In genomic region chr3:46950177-46950576, GRCh38 we compare ENCODE assay signal across 2 cellular contexts.
TF ChIP-seq lines count a peak whose summit lies in the region.

No MANE protein-coding gene starts in this region.

TF ChIP-seq in HCT116, 20 proteins besides CTCF, POLR2A, EP300 and RAD21:
- no peak for TF ChIP-seq POLR2AphosphoS5 (IDR thresholded peaks at IDR 0.05; ENCODE audit: low read depth, low read length)
- no peak for TF ChIP-seq EZH2phosphoT487 (IDR thresholded peaks at IDR 0.05; ENCODE audit: borderline replicate concordance)
- no peak for TF ChIP-seq ZBTB33 (IDR thresholded peaks at IDR 0.05; ENCODE audit: extremely low read depth, insufficient replicate concordance, low read length)
- TF ChIP-seq SP1 (IDR thresholded peaks at IDR 0.05; ENCODE audit: low read depth): no peak

TF ChIP-seq in GM12878, 131 proteins besides CTCF, POLR2A, EP300 and RAD21:
- TF ChIP-seq SKIL (IDR thresholded peaks at IDR 0.05; ENCODE audit: low read depth, poor library complexity, severe bottlenecking) (no peak), NR2C1 (IDR thresholded peaks at IDR 0.05) (no peak), ZNF274 (IDR thresholded peaks at IDR 0.05; ENCODE audit: insufficient read depth, insufficient read length) (no peak), KLF5 (IDR thresholded peaks at IDR 0.05; ENCODE audit: partially characterized antibody) (no peak), STAT1 (conservative IDR thresholded peaks at IDR 0.05) (no peak), CEBPZ (IDR thresholded peaks at IDR 0.05; ENCODE audit: low read depth, low read length) (no peak), RFX5 (IDR thresholded peaks at IDR 0.05; ENCODE audit: low read depth, low read length) (no peak), IKZF1 (conservative IDR thresholded peaks at IDR 0.05) (no peak), SMAD5 (IDR thresholded peaks at IDR 0.05; ENCODE audit: low read depth) (no peak), SMARCA5 (IDR thresholded peaks at IDR 0.05) (no peak), RUNX3 (IDR thresholded peaks at IDR 0.05; ENCODE audit: low read length) (no peak), EZH2 (IDR thresholded peaks at IDR 0.05; ENCODE audit: borderline replicate concordance, control insufficient read depth, low read depth, low read length) (no peak), ETV6 (conservative IDR thresholded peaks at IDR 0.05 in 1 of 2, IDR thresholded peaks at IDR 0.05 in 1 of 2; ENCODE audit: borderline replicate concordance in 1 of 2, low read depth in 1 of 2) (no peak), FOXM1 (IDR thresholded peaks at IDR 0.05; ENCODE audit: low read depth, low read length) (no peak), CREB1 (IDR thresholded peaks at IDR 0.05; ENCODE audit: low read depth) (no peak), NR2C2 (IDR thresholded peaks at IDR 0.05; ENCODE audit: borderline replicate concordance, control insufficient read depth, insufficient read length, low read depth) (no peak), WRNIP1 (IDR thresholded peaks at IDR 0.05; ENCODE audit: borderline replicate concordance, low read depth, low read length) (no peak), ZBED1 (IDR thresholded peaks at IDR 0.05; ENCODE audit: borderline replicate concordance) (no peak), MXI1 (IDR thresholded peaks at IDR 0.05; ENCODE audit: low read depth, low read length) (no peak)
